In genomic region chr11:117992136-117992535, GRCh38 we compare ENCODE assay signal across 20 cellular contexts. TPM values are rescaled to one million over a fixed set of nuclear protein-coding genes. Genes with fewer than 3 reads are reported as not detected.
DNase-seq lines count a peak whose midpoint lies in the region; ATAC-seq and TF ChIP-seq lines count a peak whose summit lies in the region.
"Had no signal": no experiment of that assay in that cellular context is flagged by ENCODE, and none has a peak within 500 bp of the region (broad histone marks: within the 10 kb centered on the region; RNA-seq: fewer than 3 reads in every experiment).

No MANE protein-coding gene starts in this region.

- H2AFZ ChIP-seq in OCI-LY3 (ENCODE audit: low read depth, low read length) (no peak overlapping the region), trophoblast cell (ENCODE audit: insufficient read depth, low read length, poor library complexity) (no peak overlapping the region), H9 (ENCODE audit: low read length) (no peak overlapping the region)
- H2AFZ ChIP-seq: hepatocyte had no signal

- no peak overlapping the region for H3K9ac ChIP-seq in OCI-LY3 (ENCODE audit: low read length)
- no peak overlapping the region for H3K9ac ChIP-seq in trophoblast cell (ENCODE audit: low read length)
- H3K9ac ChIP-seq in H9 (ENCODE audit: extremely low read depth, insufficient read length, low read length), result no peak overlapping the region

- no peak overlapping the region for H2BK15ac ChIP-seq in H9 (ENCODE audit: low read depth, low read length)

- H3K36me3 Mint-ChIP-seq in CD4-positive, alpha-beta T cell (ENCODE audit: low read depth), result peaks cover 100% of the 10 kb centered on the region
- H3K36me3 Mint-ChIP-seq in dendritic cell treated with granulocyte-macrophage colony-stimulating factor and Interleukin-4, amounts not matched to agents 40 ng/mL and 50 ng/mL, for 4 days (ENCODE audit: low read depth), result peaks cover 100% of the 10 kb centered on the region
- H3K36me3 Mint-ChIP-seq in H9 (ENCODE audit: insufficient read depth in 1 of 3, low read depth in 3 of 3), result no peaks in the 10 kb centered on the region; a peak in 1 of 7 replicates

- WGBS in trophoblast cell (ENCODE audit: extremely low coverage, insufficient coverage, insufficient read length), result no CpG with 5 or more reads among the region's 4 CpGs
- no CpG with 5 or more reads among the region's 4 CpGs for WGBS in H9 (ENCODE audit: extremely low coverage, insufficient read length, low lambda C conversion rate)

- H4K12ac ChIP-seq in trophoblast cell (ENCODE audit: low read depth, low read length), result no peak overlapping the region

- peak overlapping the region; percentile 79 for H3K4me3 Mint-ChIP-seq in CD4-positive, alpha-beta T cell
- peak overlapping the region; percentile 92 for H3K4me3 Mint-ChIP-seq in dendritic cell treated with granulocyte-macrophage colony-stimulating factor and Interleukin-4, amounts not matched to agents 40 ng/mL and 50 ng/mL, for 4 days
- H3K4me3 Mint-ChIP-seq in H9, result no peak overlapping the region

- no peak overlapping the region for H3K27ac ChIP-seq in CD4-positive, alpha-beta T cell (ENCODE audit: low read depth, low read length)
- H3K27ac ChIP-seq in OCI-LY3 (ENCODE audit: low read length), result peak overlapping the region; percentile 93
- no peak overlapping the region for H3K27ac ChIP-seq in trophoblast cell (ENCODE audit: low read depth, low read length)
- no peak overlapping the region for H3K27ac ChIP-seq in H9 (ENCODE audit: insufficient read length, low read depth, low read length)
- H3K27ac ChIP-seq: hepatocyte had no signal

- H3T11ph ChIP-seq in H9 (ENCODE audit: low read length), result no peak overlapping the region

- H3K27me3 ChIP-seq in CD4-positive, alpha-beta T cell (ENCODE audit: control insufficient read depth, insufficient read depth, low read length), result no peaks in the 10 kb centered on the region
- H3K27me3 ChIP-seq in OCI-LY3 (ENCODE audit: low read depth, low read length) (no peaks in the 10 kb centered on the region), trophoblast cell (ENCODE audit: insufficient read depth, low read length) (peaks cover 1% of the 10 kb centered on the region), H9 (ENCODE audit: insufficient read depth, low read length) (peaks cover 8% of the 10 kb centered on the region; the same call in 1 of the 2 replicates)

- H2BK20ac ChIP-seq in H9 (ENCODE audit: low read depth, low read length, poor library complexity, severe bottlenecking), result no peak overlapping the region

- intact Hi-C loops in CD4-positive, alpha-beta T cell (cut with DNase I, micrococcal nuclease), result no loop called here
- intact Hi-C loops in dendritic cell treated with granulocyte-macrophage colony-stimulating factor and Interleukin-4, amounts not matched to agents 40 ng/mL and 50 ng/mL, for 4 days (cut with micrococcal nuclease), result no loop called here

- no peak for ATAC-seq in CD4-positive, alpha-beta T cell (ENCODE audit: poor library complexity)
- ATAC-seq: Right ventricle myocardium inferior had no signal

- peak overlapping the region; percentile 99 for H3K4me2 ChIP-seq in OCI-LY3 (ENCODE audit: low read length)
- no peak overlapping the region for H3K4me2 ChIP-seq in trophoblast cell (ENCODE audit: low read length)
- no peak overlapping the region for H3K4me2 ChIP-seq in H9 (ENCODE audit: insufficient read depth, insufficient read length, low read length)
- H3K4me2 ChIP-seq: hepatocyte had no signal

- H3K36me3 ChIP-seq in OCI-LY3 (replicated peaks; ENCODE audit: low read depth, low read length), result peaks cover 99% of the 10 kb centered on the region
- no peaks in the 10 kb centered on the region for H3K36me3 ChIP-seq in trophoblast cell (ENCODE audit: control insufficient read depth in 1 of 2, insufficient read depth in 2 of 2, low read length in 2 of 2)

- H2BK12ac ChIP-seq in trophoblast cell (ENCODE audit: low read length), result no peak overlapping the region
- no peak overlapping the region for H2BK12ac ChIP-seq in H9 (ENCODE audit: insufficient read length, low read depth, low read length)

- peak overlapping the region; percentile 88 for H3K4me3 ChIP-seq in OCI-LY3 (ENCODE audit: low read length)
- H3K4me3 ChIP-seq in trophoblast cell (ENCODE audit: low read depth, low read length), result no peak overlapping the region
- H3K4me3 ChIP-seq: hepatocyte had no signal

- H4K8ac ChIP-seq in trophoblast cell (ENCODE audit: low read depth, low read length) (no peak overlapping the region), H9 (replicated peaks; ENCODE audit: insufficient read length, low read depth, low read length) (no peak overlapping the region)

- H2AK5ac ChIP-seq in trophoblast cell (ENCODE audit: low read length), result no peak overlapping the region
- no peak overlapping the region for H2AK5ac ChIP-seq in H9 (ENCODE audit: insufficient read length, low read length)

- no peak overlapping the region for H3K14ac ChIP-seq in trophoblast cell (ENCODE audit: low read length)
- no peak overlapping the region for H3K14ac ChIP-seq in H9 (ENCODE audit: insufficient read depth, low read length)

- H4K91ac ChIP-seq in trophoblast cell (ENCODE audit: low read depth, low read length) (no peak overlapping the region), H9 (ENCODE audit: insufficient read length, low read depth, low read length) (no peak overlapping the region)

- H3K23me2 ChIP-seq in H9 (ENCODE audit: insufficient read length, low read depth, low read length, poor library complexity, severe bottlenecking), result no peaks in the 10 kb centered on the region

- no peak overlapping the region for H3K4ac ChIP-seq in trophoblast cell (ENCODE audit: low read depth, low read length)
- H3K4ac ChIP-seq in H9 (ENCODE audit: low read depth, low read length), result no peak overlapping the region

- no peaks in the 10 kb centered on the region for H3K9me3 ChIP-seq in CD4-positive, alpha-beta T cell (ENCODE audit: control insufficient read depth, low read length)
- H3K9me3 ChIP-seq in OCI-LY3 (ENCODE audit: insufficient read depth, low read length) (no peaks in the 10 kb centered on the region), trophoblast cell (ENCODE audit: insufficient read depth, low read depth, low read length) (no peaks in the 10 kb centered on the region), H9 (ENCODE audit: control insufficient read depth, low read depth, low read length) (no peaks in the 10 kb centered on the region)

- H2BK5ac ChIP-seq in trophoblast cell (ENCODE audit: low read depth, low read length, poor library complexity), result no peak overlapping the region
- H2BK5ac ChIP-seq in H9 (ENCODE audit: insufficient read length, low read length), result no peak overlapping the region

- DNase-seq in NCI-H1105 treated with DMSO at 0.1 percent for 48 hours (lab: John Stamatoyannopoulos, UW), result peak; percentile 47
- DNase-seq in NCI-H1105 (lab: John Stamatoyannopoulos, UW), result no peak
- no peak for DNase-seq in CD4-positive, alpha-beta T cell
- no peak for DNase-seq in trophoblast cell
- no peak for DNase-seq in H9
- DNase-seq in C1 segment of cervical spinal cord (lab: John Stamatoyannopoulos, UW), result no peak
- DNase-seq: 8988T; activated CD4-positive, CD25-positive, alpha-beta regulatory T cell treated with anti-CD3 and anti-CD28 coated beads, Interleukin-2, amount 50 U/mL, for 72 hours; aorta; DND-41; KG1; mesenchymal stem cell; NCI-H1417; stimulated activated CD4-positive, alpha-beta T cell treated with anti-CD3 and anti-CD28 coated beads, Interleukin-15, amount 100 ng/mL, for 24 hours; stimulated activated naive CD4-positive, alpha-beta T cell treated with Interleukin-2 at 50 U/mL for 16 hours had no signal

- peak overlapping the region; percentile 87 for H3K27ac Mint-ChIP-seq in CD4-positive, alpha-beta T cell
- H3K27ac Mint-ChIP-seq in dendritic cell treated with granulocyte-macrophage colony-stimulating factor and Interleukin-4, amounts not matched to agents 40 ng/mL and 50 ng/mL, for 4 days, result peak overlapping the region; percentile 99
- no peak overlapping the region for H3K27ac Mint-ChIP-seq in H9

- H3K27me3 Mint-ChIP-seq in CD4-positive, alpha-beta T cell, result no peaks in the 10 kb centered on the region
- H3K27me3 Mint-ChIP-seq in dendritic cell treated with granulocyte-macrophage colony-stimulating factor and Interleukin-4, amounts not matched to agents 40 ng/mL and 50 ng/mL, for 4 days, result no peaks in the 10 kb centered on the region
- peaks cover 36% of the 10 kb centered on the region for H3K27me3 Mint-ChIP-seq in H9 (ENCODE audit: low read depth)

- no peak overlapping the region for H4K5ac ChIP-seq in H9 (ENCODE audit: insufficient read length, low read depth, low read length)

- H2BK120ac ChIP-seq in trophoblast cell (ENCODE audit: insufficient read depth, low read length, poor library complexity), result no peak overlapping the region
- H2BK120ac ChIP-seq in H9 (ENCODE audit: low read depth, low read length, poor library complexity, severe bottlenecking), result no peak overlapping the region

- TF ChIP-seq CTCF in CD4-positive, alpha-beta T cell (IDR thresholded peaks at IDR 0.05), result no peak
- TF ChIP-seq CTCF in OCI-LY3 (IDR thresholded peaks at IDR 0.05; ENCODE audit: low read depth, low read length) (no peak), H9 (conservative IDR thresholded peaks at IDR 0.05) (no peak)

- no peak overlapping the region for H3K56ac ChIP-seq in H9 (ENCODE audit: insufficient read length, low read depth, low read length)

- CTCF ChIA-PET in CD4-positive, alpha-beta T cell (lab: Charles Lee), result interaction anchor here (1.5 kb wide), 1 partner anchor 45 kb away, joined by 5 read pairs; no protein-coding TSS in a partner anchor

- H4K20me1 ChIP-seq in OCI-LY3 (ENCODE audit: insufficient read depth, low read length) (peaks cover 84% of the 10 kb centered on the region), H9 (ENCODE audit: control insufficient read depth, insufficient read depth, insufficient read length) (no peaks in the 10 kb centered on the region)

- H3K79me2 ChIP-seq in OCI-LY3 (ENCODE audit: low read length), result peaks cover 96% of the 10 kb centered on the region
- no peaks in the 10 kb centered on the region for H3K79me2 ChIP-seq in trophoblast cell (ENCODE audit: control insufficient read depth, insufficient read depth, low read length, poor library complexity)
- no peaks in the 10 kb centered on the region for H3K79me2 ChIP-seq in H9 (ENCODE audit: insufficient read depth, low read length)
- H3K79me2 ChIP-seq: hepatocyte had no signal

- H3K4me1 Mint-ChIP-seq in CD4-positive, alpha-beta T cell (ENCODE audit: low read depth), result peaks cover 83% of the 10 kb centered on the region
- H3K4me1 Mint-ChIP-seq in dendritic cell treated with granulocyte-macrophage colony-stimulating factor and Interleukin-4, amounts not matched to agents 40 ng/mL and 50 ng/mL, for 4 days (ENCODE audit: low read depth), result peaks cover 74% of the 10 kb centered on the region
- H3K4me1 Mint-ChIP-seq in H9, result peaks cover 3 to 11% of the 10 kb centered on the region in 2 experiments; a peak in 3 of 4 replicates

- H3K18ac ChIP-seq in trophoblast cell (ENCODE audit: low read length), result no peak overlapping the region
- no peak overlapping the region for H3K18ac ChIP-seq in H9 (ENCODE audit: insufficient read length, low read depth, low read length)

- POLR2A ChIA-PET in CD4-positive, alpha-beta T cell (lab: Charles Lee), result interaction anchor here (0.8 to 24.2 kb wide), 5 partner anchors 11 to 60 kb away, joined by 4 to 392 read pairs (median 62); no protein-coding TSS in a partner anchor

- no peak overlapping the region for H3K23ac ChIP-seq in trophoblast cell (ENCODE audit: low read length)
- no peak overlapping the region for H3K23ac ChIP-seq in H9 (ENCODE audit: insufficient read length, low read depth, low read length)

- no peaks in the 10 kb centered on the region for H3K79me1 ChIP-seq in trophoblast cell (ENCODE audit: low read length)
- no peaks in the 10 kb centered on the region for H3K79me1 ChIP-seq in H9 (ENCODE audit: insufficient read depth, low read depth, low read length, poor library complexity, severe bottlenecking)

- peaks cover 84% of the 10 kb centered on the region for H3K4me1 ChIP-seq in OCI-LY3 (ENCODE audit: low read length)
- H3K4me1 ChIP-seq in trophoblast cell (ENCODE audit: control insufficient read depth in 1 of 2, insufficient read depth in 2 of 2, low read length in 2 of 2), result no peaks in the 10 kb centered on the region
- H3K4me1 ChIP-seq in H9 (ENCODE audit: insufficient read depth, low read length), result no peaks in the 10 kb centered on the region; the same call in 1 of the 2 replicates

- no peaks in the 10 kb centered on the region for H3K9me3 Mint-ChIP-seq in CD4-positive, alpha-beta T cell
- H3K9me3 Mint-ChIP-seq in dendritic cell treated with granulocyte-macrophage colony-stimulating factor and Interleukin-4, amounts not matched to agents 40 ng/mL and 50 ng/mL, for 4 days, result no peaks in the 10 kb centered on the region
- no peaks in the 10 kb centered on the region for H3K9me3 Mint-ChIP-seq in H9

RNA-seq across cellular contexts. Expression of gene IL10RA, which starts 5.9 kb away (rescaled TPM):
- total RNA-seq in CD4-positive, alpha-beta T cell, result 100 to 1,000 TPM; 193 to 203 TPM
- 0.08 and 0.24 TPM in 2 replicates for polyA plus RNA-seq in trophoblast cell (2013)
- not detected in 2 replicates for total RNA-seq in H9 (2021)
- polyA plus RNA-seq: BJ had no signal

Comparison
In these comparisons a context has a peak if more than half of its experiments do, and no peak if none do; other contexts are left out.
1. H3K27ac Mint-ChIP-seq: peak in CD4-positive, alpha-beta T cell (single experiment) and dendritic cell treated with granulocyte-macrophage colony-stimulating factor and Interleukin-4, amounts not matched to agents 40 ng/mL and 50 ng/mL, for 4 days (single experiment); none in H9 (0 of 3).
2. H3K4me3 Mint-ChIP-seq: peak in CD4-positive, alpha-beta T cell (single experiment) and dendritic cell treated with granulocyte-macrophage colony-stimulating factor and Interleukin-4, amounts not matched to agents 40 ng/mL and 50 ng/mL, for 4 days (single experiment); none in H9 (0 of 2).
3. RNA of gene IL10RA, which starts 5.9 kb away (total RNA-seq): 193 to 203 TPM in CD4-positive, alpha-beta T cell; not detected in H9; every median in the first group is over 100 times any median in the second.